ENCODE assay signal across 1 cellular context in genomic region chr6:43455034-43455747, GRCh38.
TF ChIP-seq lines count a peak whose summit lies in the region.

A gene with protein sequence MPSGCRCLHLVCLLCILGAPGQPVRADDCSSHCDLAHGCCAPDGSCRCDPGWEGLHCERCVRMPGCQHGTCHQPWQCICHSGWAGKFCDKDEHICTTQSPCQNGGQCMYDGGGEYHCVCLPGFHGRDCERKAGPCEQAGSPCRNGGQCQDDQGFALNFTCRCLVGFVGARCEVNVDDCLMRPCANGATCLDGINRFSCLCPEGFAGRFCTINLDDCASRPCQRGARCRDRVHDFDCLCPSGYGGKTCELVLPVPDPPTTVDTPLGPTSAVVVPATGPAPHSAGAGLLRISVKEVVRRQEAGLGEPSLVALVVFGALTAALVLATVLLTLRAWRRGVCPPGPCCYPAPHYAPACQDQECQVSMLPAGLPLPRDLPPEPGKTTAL (minus strand): TSS chr6:43455548. CDS start chr6:43454825, 723 bp downstream.

TF ChIP-seq in HepG2, 621 proteins besides CTCF, POLR2A, EP300 and RAD21 (continues in another document):
- no peak for TF ChIP-seq GABPA (IDR thresholded peaks at IDR 0.05; ENCODE audit: low read depth, low read length)
- TF ChIP-seq GABPA (CRISPR knock-in tag; IDR thresholded peaks at IDR 0.05; ENCODE audit: low read depth): no peak
- no peak for TF ChIP-seq ZNF549 (CRISPR knock-in tag; IDR thresholded peaks at IDR 0.05)
- TF ChIP-seq, protein P1, sequence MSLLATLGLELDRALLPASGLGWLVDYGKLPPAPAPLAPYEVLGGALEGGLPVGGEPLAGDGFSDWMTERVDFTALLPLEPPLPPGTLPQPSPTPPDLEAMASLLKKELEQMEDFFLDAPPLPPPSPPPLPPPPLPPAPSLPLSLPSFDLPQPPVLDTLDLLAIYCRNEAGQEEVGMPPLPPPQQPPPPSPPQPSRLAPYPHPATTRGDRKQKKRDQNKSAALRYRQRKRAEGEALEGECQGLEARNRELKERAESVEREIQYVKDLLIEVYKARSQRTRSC (CRISPR knock-in tag; IDR thresholded peaks at IDR 0.05; ENCODE audit: low read depth): no peak
- peak; percentile 40; the same call in 1 of the 2 replicates for TF ChIP-seq KAT7 (CRISPR knock-in tag; IDR thresholded peaks at IDR 0.05; ENCODE audit: borderline replicate concordance)
- no peak for TF ChIP-seq ZNF282 (IDR thresholded peaks at IDR 0.05; ENCODE audit: partially characterized antibody)
- TF ChIP-seq, protein P2, sequence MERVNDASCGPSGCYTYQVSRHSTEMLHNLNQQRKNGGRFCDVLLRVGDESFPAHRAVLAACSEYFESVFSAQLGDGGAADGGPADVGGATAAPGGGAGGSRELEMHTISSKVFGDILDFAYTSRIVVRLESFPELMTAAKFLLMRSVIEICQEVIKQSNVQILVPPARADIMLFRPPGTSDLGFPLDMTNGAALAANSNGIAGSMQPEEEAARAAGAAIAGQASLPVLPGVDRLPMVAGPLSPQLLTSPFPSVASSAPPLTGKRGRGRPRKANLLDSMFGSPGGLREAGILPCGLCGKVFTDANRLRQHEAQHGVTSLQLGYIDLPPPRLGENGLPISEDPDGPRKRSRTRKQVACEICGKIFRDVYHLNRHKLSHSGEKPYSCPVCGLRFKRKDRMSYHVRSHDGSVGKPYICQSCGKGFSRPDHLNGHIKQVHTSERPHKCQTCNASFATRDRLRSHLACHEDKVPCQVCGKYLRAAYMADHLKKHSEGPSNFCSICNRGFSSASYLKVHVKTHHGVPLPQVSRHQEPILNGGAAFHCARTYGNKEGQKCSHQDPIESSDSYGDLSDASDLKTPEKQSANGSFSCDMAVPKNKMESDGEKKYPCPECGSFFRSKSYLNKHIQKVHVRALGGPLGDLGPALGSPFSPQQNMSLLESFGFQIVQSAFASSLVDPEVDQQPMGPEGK (CRISPR knock-in tag; IDR thresholded peaks at IDR 0.05): peak; percentile 27; the same call in 1 of the 2 replicates
- TF ChIP-seq ZNF143 (CRISPR knock-in tag; IDR thresholded peaks at IDR 0.05): no peak
- TF ChIP-seq, protein P3, sequence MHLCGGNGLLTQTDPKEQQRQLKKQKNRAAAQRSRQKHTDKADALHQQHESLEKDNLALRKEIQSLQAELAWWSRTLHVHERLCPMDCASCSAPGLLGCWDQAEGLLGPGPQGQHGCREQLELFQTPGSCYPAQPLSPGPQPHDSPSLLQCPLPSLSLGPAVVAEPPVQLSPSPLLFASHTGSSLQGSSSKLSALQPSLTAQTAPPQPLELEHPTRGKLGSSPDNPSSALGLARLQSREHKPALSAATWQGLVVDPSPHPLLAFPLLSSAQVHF (CRISPR knock-in tag; IDR thresholded peaks at IDR 0.05): no peak
- TF ChIP-seq, protein P4, sequence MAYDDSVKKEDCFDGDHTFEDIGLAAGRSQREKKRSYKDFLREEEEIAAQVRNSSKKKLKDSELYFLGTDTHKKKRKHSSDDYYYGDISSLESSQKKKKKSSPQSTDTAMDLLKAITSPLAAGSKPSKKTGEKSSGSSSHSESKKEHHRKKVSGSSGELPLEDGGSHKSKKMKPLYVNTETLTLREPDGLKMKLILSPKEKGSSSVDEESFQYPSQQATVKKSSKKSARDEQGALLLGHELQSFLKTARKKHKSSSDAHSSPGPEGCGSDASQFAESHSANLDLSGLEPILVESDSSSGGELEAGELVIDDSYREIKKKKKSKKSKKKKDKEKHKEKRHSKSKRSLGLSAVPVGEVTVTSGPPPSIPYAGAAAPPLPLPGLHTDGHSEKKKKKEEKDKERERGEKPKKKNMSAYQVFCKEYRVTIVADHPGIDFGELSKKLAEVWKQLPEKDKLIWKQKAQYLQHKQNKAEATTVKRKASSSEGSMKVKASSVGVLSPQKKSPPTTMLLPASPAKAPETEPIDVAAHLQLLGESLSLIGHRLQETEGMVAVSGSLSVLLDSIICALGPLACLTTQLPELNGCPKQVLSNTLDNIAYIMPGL (CRISPR knock-in tag; IDR thresholded peaks at IDR 0.05; ENCODE audit: borderline replicate concordance in 1 of 2, low read depth in 1 of 2): 0 out of 4 replicates have a peak, but pooled peaks have one; percentile 4 to 5
- no peak for TF ChIP-seq HNRNPLL (IDR thresholded peaks at IDR 0.05; ENCODE audit: low read depth, low read length, poor library complexity, severe bottlenecking)
- no peak for TF ChIP-seq ZNF225 (CRISPR knock-in tag; IDR thresholded peaks at IDR 0.05)
- peak; percentile 8 for TF ChIP-seq ZNF883 (CRISPR knock-in tag; IDR thresholded peaks at IDR 0.05; ENCODE audit: not compliant biosample characterization)
- TF ChIP-seq ZNF672 (CRISPR knock-in tag; IDR thresholded peaks at IDR 0.05): no peak
- TF ChIP-seq RCOR2 (CRISPR knock-in tag; IDR thresholded peaks at IDR 0.05): no peak
- TF ChIP-seq SAP130 (CRISPR knock-in tag; IDR thresholded peaks at IDR 0.05; ENCODE audit: low read depth): peak; percentile 27; the same call in 1 of the 2 replicates
- TF ChIP-seq ZKSCAN1 (IDR thresholded peaks at IDR 0.05; ENCODE audit: low read length): no peak
- no peak for TF ChIP-seq CCAR2 (optimal IDR thresholded peaks at IDR 0.05; ENCODE audit: low read depth, low read length)
- 0 out of 2 replicates have a peak, but pooled peaks have one; percentile 60 for TF ChIP-seq TRAFD1 (CRISPR knock-in tag; IDR thresholded peaks at IDR 0.05; ENCODE audit: borderline replicate concordance)
- TF ChIP-seq ZNF296 (CRISPR knock-in tag; conservative IDR thresholded peaks at IDR 0.05): no peak
- TF ChIP-seq KMT2B (CRISPR knock-in tag; IDR thresholded peaks at IDR 0.05): no peak
- TF ChIP-seq MAZ (IDR thresholded peaks at IDR 0.05; ENCODE audit: borderline replicate concordance, low read depth, low read length): no peak
- no peak for TF ChIP-seq MAZ (CRISPR knock-in tag; IDR thresholded peaks at IDR 0.05; ENCODE audit: low read depth)
- 0 out of 2 replicates have a peak, but pooled peaks have one; percentile 1 for TF ChIP-seq BCL6 (CRISPR knock-in tag; IDR thresholded peaks at IDR 0.05)
- TF ChIP-seq PCBP1 (IDR thresholded peaks at IDR 0.05; ENCODE audit: borderline replicate concordance, low read depth, low read length): peak; percentile 60; the same call in 1 of the 2 replicates
- TF ChIP-seq PBX3 (CRISPR knock-in tag; IDR thresholded peaks at IDR 0.05; ENCODE audit: borderline replicate concordance): no peak
- TF ChIP-seq ZNF749 (CRISPR knock-in tag; IDR thresholded peaks at IDR 0.05; ENCODE audit: borderline replicate concordance): no peak; the same call in 1 of the 2 replicates
- TF ChIP-seq AFF4 (CRISPR knock-in tag; IDR thresholded peaks at IDR 0.05): no peak
- TF ChIP-seq CREM (IDR thresholded peaks at IDR 0.05): no peak
- no peak for TF ChIP-seq CREM (CRISPR knock-in tag; IDR thresholded peaks at IDR 0.05)
- no peak for TF ChIP-seq ATAD3A (CRISPR knock-in tag; IDR thresholded peaks at IDR 0.05)
- peak; percentile 39 for TF ChIP-seq RBM22 (optimal IDR thresholded peaks at IDR 0.05; ENCODE audit: low read length)
- no peak for TF ChIP-seq ZNF350 (CRISPR knock-in tag; IDR thresholded peaks at IDR 0.05; ENCODE audit: borderline replicate concordance, low read depth)
- 0 out of 2 replicates have a peak, but pooled peaks have one; percentile 13 for TF ChIP-seq SAFB2 (CRISPR knock-in tag; IDR thresholded peaks at IDR 0.05; ENCODE audit: borderline replicate concordance, low read depth)
- no peak for TF ChIP-seq ZNF382 (CRISPR knock-in tag; IDR thresholded peaks at IDR 0.05; ENCODE audit: borderline replicate concordance)
- TF ChIP-seq NAIF1 (CRISPR knock-in tag; IDR thresholded peaks at IDR 0.05; ENCODE audit: borderline replicate concordance): no peak
- no peak for TF ChIP-seq KLF6 (CRISPR knock-in tag; IDR thresholded peaks at IDR 0.05)
- TF ChIP-seq ZNF83 (CRISPR knock-in tag; IDR thresholded peaks at IDR 0.05; ENCODE audit: borderline replicate concordance): no peak
- TF ChIP-seq MATR3 (CRISPR knock-in tag; IDR thresholded peaks at IDR 0.05): no peak
- TF ChIP-seq ZNF740 (CRISPR knock-in tag; IDR thresholded peaks at IDR 0.05): peak; percentile 62; the same call in 1 of the 2 replicates
- TF ChIP-seq ATM (IDR thresholded peaks at IDR 0.05; ENCODE audit: borderline replicate concordance): no peak
- peak; percentile 14; the same call in 1 of the 2 replicates for TF ChIP-seq MEIS2 (CRISPR knock-in tag; IDR thresholded peaks at IDR 0.05)
- no peak for TF ChIP-seq ZFP36L1 (CRISPR knock-in tag; IDR thresholded peaks at IDR 0.05)
- peak; percentile 11; the same call in 1 of the 2 replicates for TF ChIP-seq RXRA (CRISPR knock-in tag; IDR thresholded peaks at IDR 0.05)
- TF ChIP-seq BCLAF1 (IDR thresholded peaks at IDR 0.05): no peak
- no peak for TF ChIP-seq RBFOX2 (IDR thresholded peaks at IDR 0.05; ENCODE audit: low read depth, low read length)
- TF ChIP-seq JUND (CRISPR knock-in tag; IDR thresholded peaks at IDR 0.05): no peak
- TF ChIP-seq, protein P5, sequence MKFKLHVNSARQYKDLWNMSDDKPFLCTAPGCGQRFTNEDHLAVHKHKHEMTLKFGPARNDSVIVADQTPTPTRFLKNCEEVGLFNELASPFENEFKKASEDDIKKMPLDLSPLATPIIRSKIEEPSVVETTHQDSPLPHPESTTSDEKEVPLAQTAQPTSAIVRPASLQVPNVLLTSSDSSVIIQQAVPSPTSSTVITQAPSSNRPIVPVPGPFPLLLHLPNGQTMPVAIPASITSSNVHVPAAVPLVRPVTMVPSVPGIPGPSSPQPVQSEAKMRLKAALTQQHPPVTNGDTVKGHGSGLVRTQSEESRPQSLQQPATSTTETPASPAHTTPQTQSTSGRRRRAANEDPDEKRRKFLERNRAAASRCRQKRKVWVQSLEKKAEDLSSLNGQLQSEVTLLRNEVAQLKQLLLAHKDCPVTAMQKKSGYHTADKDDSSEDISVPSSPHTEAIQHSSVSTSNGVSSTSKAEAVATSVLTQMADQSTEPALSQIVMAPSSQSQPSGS (CRISPR knock-in tag; IDR thresholded peaks at IDR 0.05): no peak
